ENCODE assay signal across 26 cellular contexts in genomic region chr17:13581925-13582324, GRCh38. TPM values are rescaled to one million over a fixed set of nuclear protein-coding genes. Genes with fewer than 3 reads are reported as not detected.
DNase-seq lines count a peak whose midpoint lies in the region; ATAC-seq, FAIRE-seq and TF ChIP-seq lines count a peak whose summit lies in the region.
"Had no signal": no experiment of that assay in that cellular context is flagged by ENCODE, and none has a peak within 500 bp of the region (broad histone marks: within the 10 kb centered on the region; RNA-seq: fewer than 3 reads in every experiment).

No MANE protein-coding gene starts in this region.

- TF ChIP-seq RAD21 in HepG2 (CRISPR knock-in tag; IDR thresholded peaks at IDR 0.05): no peak

- TF ChIP-seq POLR2A in H54 (IDR thresholded peaks at IDR 0.05; ENCODE audit: low read depth, low read length) (no peak), HepG2 (IDR thresholded peaks at IDR 0.05; ENCODE audit: insufficient read depth in 1 of 2, low read depth in 2 of 2, low read length in 2 of 2) (no peak)

- H3K36me3 Mint-ChIP-seq in astrocyte (ENCODE audit: low read depth, unreplicated experiment): no peaks in the 10 kb centered on the region
- H3K36me3 Mint-ChIP-seq: CD14-positive monocyte, T-cell had no signal

- no peak for TF ChIP-seq EP300 in HepG2 (IDR thresholded peaks at IDR 0.05; ENCODE audit: low read depth in 2 of 2, low read length in 2 of 2)
- TF ChIP-seq EP300 in HepG2 (CRISPR knock-in tag; IDR thresholded peaks at IDR 0.05; ENCODE audit: borderline replicate concordance): no peak

- H3K36me3 ChIP-seq in OCI-LY1 (ENCODE audit: insufficient read depth, low read length): no peaks in the 10 kb centered on the region
- no peaks in the 10 kb centered on the region for H3K36me3 ChIP-seq in astrocyte (ENCODE audit: insufficient read depth, low read length)
- H3K36me3 ChIP-seq in HepG2 (replicated peaks in 1 of 2; ENCODE audit: control insufficient read depth in 1 of 2, insufficient read depth in 2 of 2, low read length in 2 of 2): no peaks in the 10 kb centered on the region
- no peaks in the 10 kb centered on the region for H3K36me3 ChIP-seq in Karpas-422 (ENCODE audit: insufficient read depth, low read length)
- H3K36me3 ChIP-seq: esophagus muscularis mucosa, right lobe of liver, stomach, tibial artery had no signal

- H3K4me3 ChIP-seq in OCI-LY1 (ENCODE audit: low read depth, low read length, poor library complexity, severe bottlenecking): no peak overlapping the region
- no peak overlapping the region for H3K4me3 ChIP-seq in astrocyte (ENCODE audit: insufficient read depth, low read depth, low read length)
- no peak overlapping the region for H3K4me3 ChIP-seq in HepG2 (replicated peaks in 1 of 3; ENCODE audit: insufficient read depth in 1 of 3, low read depth in 2 of 3, low read length in 3 of 3)
- H3K4me3 ChIP-seq in Karpas-422 (ENCODE audit: low read length): no peak overlapping the region
- H3K4me3 ChIP-seq: esophagus muscularis mucosa, mucosa of descending colon, right lobe of liver, stomach, tibial artery had no signal

- H3K79me2 ChIP-seq in OCI-LY1 (ENCODE audit: insufficient read depth, low read length) (no peaks in the 10 kb centered on the region), astrocyte (ENCODE audit: insufficient read depth, low read length) (peaks cover 93% of the 10 kb centered on the region), HepG2 (ENCODE audit: insufficient read depth, low read length) (no peaks in the 10 kb centered on the region), Karpas-422 (ENCODE audit: low read length) (no peaks in the 10 kb centered on the region)

- no peaks in the 10 kb centered on the region for H3K9me3 ChIP-seq in OCI-LY1 (ENCODE audit: low read length)
- no peaks in the 10 kb centered on the region for H3K9me3 ChIP-seq in astrocyte (ENCODE audit: insufficient read depth, low read depth, low read length)
- H3K9me3 ChIP-seq in HepG2 (ENCODE audit: low read length): no peaks in the 10 kb centered on the region
- no peaks in the 10 kb centered on the region for H3K9me3 ChIP-seq in Karpas-422 (ENCODE audit: low read length)
- H3K9me3 ChIP-seq: esophagus muscularis mucosa, mucosa of descending colon, stomach, tibial artery had no signal

- POLR2A ChIA-PET in HepG2 (lab: Yijun Ruan, JAX): no interaction called here

- intact Hi-C loops in HepG2 (cut with micrococcal nuclease; ENCODE audit: unreplicated experiment): no loop called here

- no peaks in the 10 kb centered on the region for H4K20me1 ChIP-seq in OCI-LY1 (ENCODE audit: insufficient read depth, low read length)
- peaks cover 3% of the 10 kb centered on the region for H4K20me1 ChIP-seq in astrocyte (ENCODE audit: insufficient read depth, low read length)
- H4K20me1 ChIP-seq in HepG2 (ENCODE audit: insufficient read depth, low read length): no peaks in the 10 kb centered on the region
- no peaks in the 10 kb centered on the region for H4K20me1 ChIP-seq in Karpas-422 (ENCODE audit: insufficient read depth, low read depth, low read length)

- H3K4me2 ChIP-seq in OCI-LY1 (ENCODE audit: low read length) (no peak overlapping the region), astrocyte (ENCODE audit: low read length) (peak overlapping the region; percentile 31), HepG2 (ENCODE audit: low read depth, low read length) (no peak overlapping the region), Karpas-422 (ENCODE audit: low read depth, low read length, poor library complexity, severe bottlenecking) (no peak overlapping the region)

- H2AFZ ChIP-seq in OCI-LY1 (ENCODE audit: low read length) (no peak overlapping the region), astrocyte (ENCODE audit: low read depth, low read length) (no peak overlapping the region), HepG2 (ENCODE audit: low read length) (no peak overlapping the region), Karpas-422 (ENCODE audit: low read length) (no peak overlapping the region)

- peaks cover 22% of the 10 kb centered on the region for H3K4me1 ChIP-seq in OCI-LY1 (ENCODE audit: insufficient read depth, low read length, severe bottlenecking)
- H3K4me1 ChIP-seq in astrocyte (ENCODE audit: insufficient read depth, low read length): peaks cover 13% of the 10 kb centered on the region
- H3K4me1 ChIP-seq in HepG2 (ENCODE audit: insufficient read depth, low read length): 0 out of 2 replicates have a peak, but pooled peaks cover 5% of the 10 kb centered on the region
- H3K4me1 ChIP-seq in Karpas-422 (ENCODE audit: low read length): no peaks in the 10 kb centered on the region
- H3K4me1 ChIP-seq: right lobe of liver, stomach, tibial artery had no signal

- peaks cover 32% of the 10 kb centered on the region for H3K4me1 Mint-ChIP-seq in astrocyte (ENCODE audit: low read depth, unreplicated experiment)
- H3K4me1 Mint-ChIP-seq: CD14-positive monocyte had no signal

- CTCF ChIA-PET in HepG2 (lab: Yijun Ruan, JAX; ENCODE audit: low intra/inter-chr PET ratio, low total read pairs): no interaction called here

- no peaks in the 10 kb centered on the region for H3K9me2 ChIP-seq in OCI-LY1 (ENCODE audit: low read depth, low read length)
- H3K9me2 ChIP-seq in Karpas-422 (replicated peaks; ENCODE audit: insufficient read depth, low read length): no peaks in the 10 kb centered on the region

- no peaks in the 10 kb centered on the region for H3F3A ChIP-seq in OCI-LY1 (ENCODE audit: insufficient read depth, low read length)

- TF ChIP-seq CTCF in OCI-LY1 (IDR thresholded peaks at IDR 0.05; ENCODE audit: low read length) (no peak), astrocyte (IDR thresholded peaks at IDR 0.05; ENCODE audit: insufficient read depth, low read depth, low read length) (no peak), HepG2 (CRISPR knock-in tag; IDR thresholded peaks at IDR 0.05) (no peak)

- H3K4me3 Mint-ChIP-seq in astrocyte (ENCODE audit: unreplicated experiment): no peak overlapping the region
- H3K4me3 Mint-ChIP-seq: activated T-cell treated with anti-CD3 and anti-CD28 coated beads, Interleukin-2, amount 50 U/mL, for 24 hours; CD14-positive monocyte; endodermal cell; T-cell had no signal

- ATAC-seq in HepG2 (no peak), left lobe of liver (no peak)
- ATAC-seq: mucosa of descending colon, T-cell had no signal

- FAIRE-seq in H54 (lab: Jason Lieb, UNC): peak; percentile 27
- no peak for FAIRE-seq in astrocyte (lab: Jason Lieb, UNC)
- FAIRE-seq in HepG2 (lab: Jason Lieb, UNC): no peak
- FAIRE-seq: bronchial epithelial cell, GM19239, TTC549 had no signal

- peak overlapping the region; percentile 84 for H3K27ac ChIP-seq in OCI-LY1 (ENCODE audit: low read depth, low read length, poor library complexity, severe bottlenecking)
- H3K27ac ChIP-seq in astrocyte (ENCODE audit: low read depth, low read length): no peak overlapping the region
- no peak overlapping the region for H3K27ac ChIP-seq in HepG2 (ENCODE audit: extremely low read length, insufficient read depth, low read length)
- H3K27ac ChIP-seq in Karpas-422 (ENCODE audit: low read length): no peak overlapping the region
- H3K27ac ChIP-seq: esophagus muscularis mucosa, right lobe of liver, stomach, tibial artery had no signal

- H3K9me3 Mint-ChIP-seq in astrocyte (ENCODE audit: unreplicated experiment): no peaks in the 10 kb centered on the region

- H3K9ac ChIP-seq in OCI-LY1 (ENCODE audit: low read length): no peak overlapping the region
- H3K9ac ChIP-seq in astrocyte (ENCODE audit: low read length): no peak overlapping the region
- no peak overlapping the region for H3K9ac ChIP-seq in HepG2 (ENCODE audit: insufficient read depth, low read depth, low read length)
- H3K9ac ChIP-seq in Karpas-422 (ENCODE audit: low read length): no peak overlapping the region

- in situ Hi-C loops in HepG2 (cut with HindIII; ENCODE audit: extremely low pct_ligation_motif_present, low pct_unique_long_range_greater_than_20kb): no loop called here

- DNase-seq in H54 (ENCODE audit: insufficient read length, low spot score): no peak
- peak; percentile 72 for DNase-seq in astrocyte (ENCODE audit: low read depth)
- DNase-seq in HepG2 (ENCODE audit: low spot score): no peak
- no peak for DNase-seq in left lobe of liver (ENCODE audit: low spot score)
- DNase-seq in activated gamma-delta T cell (lab: John Stamatoyannopoulos, UW): no peak
- DNase-seq in mesenteric fat pad (ENCODE audit: low spot score): no peak
- no peak for DNase-seq in Karpas-422
- DNase-seq: activated CD4-positive, alpha-beta T cell treated with anti-CD3 and anti-CD28 coated beads for 4 hours; activated T-cell treated with anti-CD3 and anti-CD28 coated beads, Interleukin-2, amount 50 U/mL, for 24 hours; cortex of kidney; endodermal cell; mucosa of descending colon; NCI-H2171; NCI-H524 treated with DMSO at 0.1 percent for 48 hours; posterior cingulate gyrus; right lobe of liver; SIG-M5; stomach; T-cell; tibial artery had no signal

- H3K27ac Mint-ChIP-seq in astrocyte (ENCODE audit: unreplicated experiment): peak overlapping the region; percentile 34
- H3K27ac Mint-ChIP-seq: activated T-cell treated with anti-CD3 and anti-CD28 coated beads, Interleukin-2, amount 50 U/mL, for 24 hours; CD14-positive monocyte; endodermal cell; T-cell had no signal

- no peaks in the 10 kb centered on the region for H3K27me3 ChIP-seq in OCI-LY1 (ENCODE audit: insufficient read depth, low read length)
- H3K27me3 ChIP-seq in astrocyte (ENCODE audit: insufficient read depth, low read length): no peaks in the 10 kb centered on the region
- H3K27me3 ChIP-seq in HepG2 (ENCODE audit: control insufficient read depth in 1 of 2, insufficient read depth in 2 of 2, low read length in 2 of 2): peaks cover 0 to 5% of the 10 kb centered on the region in 2 experiments; a peak in 2 of 5 replicates
- no peaks in the 10 kb centered on the region for H3K27me3 ChIP-seq in Karpas-422 (ENCODE audit: low read length)
- H3K27me3 ChIP-seq: right lobe of liver, stomach had no signal

- BruUV-seq in HepG2 (replicated peaks; lab: Mats Ljungman, UMichigan): no TSS peak

- H3K27me3 Mint-ChIP-seq in astrocyte (ENCODE audit: low read depth, unreplicated experiment): no peaks in the 10 kb centered on the region

- WGBS in HepG2 (ENCODE audit: low lambda C conversion rate): 4% methylated on average over 3 of the region's 3 CpGs

RNA-seq across cellular contexts. Expression of gene HS3ST3A1, which starts 19.8 kb away (rescaled TPM):
- 7.6 and 8.7 TPM in 2 replicates for total RNA-seq in astrocyte
- 2.9 and 3.5 TPM in 2 replicates for total RNA-seq in HepG2 (2016; rRNA removed; fragmentation: Illumina TruSeq; extraction: Trizol)
- total RNA-seq in HepG2 (2016; cell fraction: cytosol; rRNA removed; fragmentation: Illumina TruSeq; extraction: Trizol; ENCODE audit: low read depth): 1.2 and 1.3 TPM in 2 replicates
- 2.0 and 5.1 TPM in 2 replicates for total RNA-seq in HepG2 (2016; cell fraction: insoluble cytoplasmic fraction; rRNA removed; fragmentation: Illumina TruSeq; extraction: Trizol)
- total RNA-seq in HepG2 (2016; cell fraction: membrane; rRNA removed; fragmentation: Illumina TruSeq; extraction: Trizol): 2.4 TPM in 2 replicates
- total RNA-seq in HepG2 (2016; cell fraction: nucleus; rRNA removed; fragmentation: Illumina TruSeq; extraction: Trizol): 2.8 and 3.0 TPM in 2 replicates
- 1.3 and 4.4 TPM in 2 replicates for polyA plus RNA-seq in HepG2 (2011; rRNA removed)
- polyA plus RNA-seq in HepG2 (2011; cell fraction: cytosol; rRNA removed): 1.2 and 2.1 TPM in 2 replicates
- 4.9 and 7.4 TPM in 2 replicates for polyA plus RNA-seq in HepG2 (2011; cell fraction: nucleus; rRNA removed)
- 1.1 and 1.2 TPM in 2 replicates for polyA plus RNA-seq in HepG2 (2012)
- polyA plus RNA-seq in HepG2 (2016; cell fraction: cytosol; fragmentation: Illumina TruSeq; extraction: Trizol; ENCODE audit: low read depth): 0.42 and 0.45 TPM in 2 replicates
- 1.2 and 1.4 TPM in 2 replicates for polyA plus RNA-seq in HepG2 (2016; cell fraction: insoluble cytoplasmic fraction; fragmentation: Illumina TruSeq; extraction: Trizol; ENCODE audit: low read depth)
- polyA plus RNA-seq in HepG2 (2016; cell fraction: membrane; fragmentation: Illumina TruSeq; extraction: Trizol; ENCODE audit: low read depth): 0.73 and 0.81 TPM in 2 replicates
- polyA plus RNA-seq in HepG2 (2016; cell fraction: nucleus; fragmentation: Illumina TruSeq; extraction: Trizol; ENCODE audit: insufficient read depth, low read depth): 3.2 and 6.7 TPM in 2 replicates
- polyA minus RNA-seq in HepG2 (2011; rRNA and poly(A)+ RNA removed; ENCODE audit: low replicate concordance): 11.7 TPM in 1 of 2 replicates, not detected in the other
- 12.5 and 12.8 TPM in 2 replicates for polyA minus RNA-seq in HepG2 (2011; cell fraction: cytosol; rRNA and poly(A)+ RNA removed)
- 3.4 and 4.5 TPM in 2 replicates for polyA minus RNA-seq in HepG2 (2011; cell fraction: nucleus; rRNA and poly(A)+ RNA removed)
- total RNA-seq in left lobe of liver: 7.6 TPM
- total RNA-seq in mesenteric fat pad: 0.22 TPM
- not detected in 2 replicates for total RNA-seq in Karpas-422 (2014; rRNA removed; shearing (Covaris generic); ENCODE audit: low replicate concordance)
- polyA plus RNA-seq: CD14-positive monocyte had no signal
